In genomic region chr5:97528941-97529340, GRCh38 we compare ENCODE assay signal across 17 cellular contexts.
DNase-seq lines count a peak whose midpoint lies in the region; ATAC-seq and TF ChIP-seq lines count a peak whose summit lies in the region.
"Had no signal": no experiment of that assay in that cellular context is flagged by ENCODE, and none has a peak within 500 bp of the region (broad histone marks: within the 10 kb centered on the region; RNA-seq: fewer than 3 reads in every experiment).

No MANE protein-coding gene starts in this region.

- H4K20me1 ChIP-seq in SK-N-SH (ENCODE audit: insufficient read depth), result no peaks in the 10 kb centered on the region

- CTCF ChIA-PET in SK-N-SH (lab: Yijun Ruan, JAX), result no interaction called here

- no peak overlapping the region for H3K18ac ChIP-seq in trophoblast cell (ENCODE audit: low read length)

- WGBS in SK-N-SH (ENCODE audit: low lambda C conversion rate), result 15% methylated on average over 4 of the region's 4 CpGs
- WGBS in aorta, 2 donors, result 42 to 46% methylated on average over 4 of the region's 4 CpGs
- no CpG with 5 or more reads among the region's 4 CpGs for WGBS in trophoblast cell (ENCODE audit: extremely low coverage, insufficient coverage, insufficient read length)

- H4K8ac ChIP-seq in trophoblast cell (ENCODE audit: low read depth, low read length), result no peak overlapping the region

- TF ChIP-seq CTCF in AG09309 (IDR thresholded peaks at IDR 0.05; ENCODE audit: control insufficient read depth, insufficient read depth, low read depth, low read length, missing control alignments), result no peak
- no peak for TF ChIP-seq CTCF in HFFc6 (IDR thresholded peaks at IDR 0.05)
- no peak for TF ChIP-seq CTCF in SK-N-SH (IDR thresholded peaks at IDR 0.05)
- no peak for TF ChIP-seq CTCF in foreskin keratinocyte (conservative IDR thresholded peaks at IDR 0.05)

- H2BK120ac ChIP-seq in trophoblast cell (ENCODE audit: insufficient read depth, low read length, poor library complexity), result no peak overlapping the region

- no peak overlapping the region for H3K27ac Mint-ChIP-seq in HFFc6
- H3K27ac Mint-ChIP-seq: activated CD4-positive, alpha-beta memory T cell treated with anti-CD3 and anti-CD28 coated beads, Interleukin-2, amount 10 ng/mL, durations not matched to agents 7 days and 5 days; naive thymus-derived CD4-positive, alpha-beta T cell; stimulated activated naive CD8-positive, alpha-beta T cell treated with anti-CD3 and anti-CD28 coated beads, Interleukin-15, Interleukin-2, amounts not matched to agents 100 ng/mL and 50 ng/mL, for 24 hours had no signal

- H3F3A ChIP-seq in SK-N-SH (replicated peaks; ENCODE audit: insufficient read depth), result no peaks in the 10 kb centered on the region

- H3K36me3 ChIP-seq in SK-N-SH (replicated peaks in 1 of 2; ENCODE audit: control insufficient read depth in 1 of 2, insufficient read depth in 2 of 2, low read length in 1 of 2) (no peaks in the 10 kb centered on the region), aorta (ENCODE audit: control insufficient read depth in 1 of 2, insufficient read depth in 2 of 2, low read length in 1 of 2) (no peaks in the 10 kb centered on the region), trophoblast cell (ENCODE audit: control insufficient read depth in 1 of 2, insufficient read depth in 2 of 2, low read length in 2 of 2) (no peaks in the 10 kb centered on the region)

- no peak overlapping the region for H2AK5ac ChIP-seq in trophoblast cell (ENCODE audit: low read length)

- H3K4ac ChIP-seq in trophoblast cell (ENCODE audit: low read depth, low read length), result no peak overlapping the region

- H4K12ac ChIP-seq in trophoblast cell (ENCODE audit: low read depth, low read length), result no peak overlapping the region

- no peaks in the 10 kb centered on the region for H3K9me3 ChIP-seq in SK-N-SH
- no peaks in the 10 kb centered on the region for H3K9me3 ChIP-seq in aorta (ENCODE audit: control insufficient read depth, low read length)
- H3K9me3 ChIP-seq in trophoblast cell (ENCODE audit: insufficient read depth, low read depth, low read length), result no peaks in the 10 kb centered on the region

- TF ChIP-seq RAD21 in SK-N-SH (IDR thresholded peaks at IDR 0.05; ENCODE audit: low read length), result no peak

- H3K4me3 Mint-ChIP-seq in HFFc6, result no peak overlapping the region
- H3K4me3 Mint-ChIP-seq: activated CD4-positive, alpha-beta memory T cell treated with anti-CD3 and anti-CD28 coated beads, Interleukin-2, amount 10 ng/mL, durations not matched to agents 7 days and 5 days; naive thymus-derived CD4-positive, alpha-beta T cell; stimulated activated naive CD8-positive, alpha-beta T cell treated with anti-CD3 and anti-CD28 coated beads, Interleukin-15, Interleukin-2, amounts not matched to agents 100 ng/mL and 50 ng/mL, for 24 hours had no signal

- no peaks in the 10 kb centered on the region for H3K9me3 Mint-ChIP-seq in HFFc6
- H3K9me3 Mint-ChIP-seq: activated CD4-positive, alpha-beta memory T cell treated with anti-CD3 and anti-CD28 coated beads, Interleukin-2, amount 10 ng/mL, durations not matched to agents 7 days and 5 days; stimulated activated naive CD8-positive, alpha-beta T cell treated with anti-CD3 and anti-CD28 coated beads, Interleukin-15, Interleukin-2, amounts not matched to agents 100 ng/mL and 50 ng/mL, for 24 hours had no signal

- H3K27ac ChIP-seq in SK-N-SH (ENCODE audit: low read depth in 2 of 2, low read length in 1 of 2), result peak overlapping the region in 1 of 2 experiments; percentile 29; a peak in 1 of 4 replicates
- H3K27ac ChIP-seq in foreskin keratinocyte, result no peak overlapping the region
- no peak overlapping the region for H3K27ac ChIP-seq in aorta (ENCODE audit: low read depth in 1 of 2, low read length in 2 of 2)
- no peak overlapping the region for H3K27ac ChIP-seq in trophoblast cell (ENCODE audit: low read depth, low read length)
- H3K27ac ChIP-seq: C4-2B had no signal

- H3K79me2 ChIP-seq in SK-N-SH (ENCODE audit: insufficient read depth), result no peaks in the 10 kb centered on the region
- H3K79me2 ChIP-seq in trophoblast cell (ENCODE audit: control insufficient read depth, insufficient read depth, low read length, poor library complexity), result no peaks in the 10 kb centered on the region

- POLR2A ChIA-PET in SK-N-SH (lab: Yijun Ruan, JAX), result no interaction called here

- no peaks in the 10 kb centered on the region for H3K36me3 Mint-ChIP-seq in HFFc6 (ENCODE audit: low read depth)
- H3K36me3 Mint-ChIP-seq: naive thymus-derived CD4-positive, alpha-beta T cell had no signal

- no peak overlapping the region for H3K23ac ChIP-seq in trophoblast cell (ENCODE audit: low read length)

- TF ChIP-seq EP300 in SK-N-SH (IDR thresholded peaks at IDR 0.05; ENCODE audit: borderline replicate concordance in 1 of 2, low read depth in 1 of 2, low read length in 1 of 2), result no peak

- no peaks in the 10 kb centered on the region for H3K9me2 ChIP-seq in SK-N-SH

- H3K4me2 ChIP-seq in SK-N-SH (peak overlapping the region; percentile 58), trophoblast cell (ENCODE audit: low read length) (no peak overlapping the region)

- no peaks in the 10 kb centered on the region for H3K27me3 ChIP-seq in SK-N-SH (ENCODE audit: insufficient read depth)
- H3K27me3 ChIP-seq in foreskin keratinocyte, result no peaks in the 10 kb centered on the region
- no peaks in the 10 kb centered on the region for H3K27me3 ChIP-seq in aorta (ENCODE audit: control insufficient read depth in 1 of 2, insufficient read depth in 2 of 2, low read length in 1 of 2)
- no peaks in the 10 kb centered on the region for H3K27me3 ChIP-seq in trophoblast cell (ENCODE audit: insufficient read depth, low read length)

- no peak overlapping the region for H3K4me3 ChIP-seq in AG09309 (ENCODE audit: control insufficient read depth, low read depth, low read length)
- H3K4me3 ChIP-seq in SK-N-SH (ENCODE audit: low read depth in 2 of 2, low read length in 1 of 2), result no peak overlapping the region
- no peak overlapping the region for H3K4me3 ChIP-seq in aorta (ENCODE audit: low read length in 2 of 2)
- no peak overlapping the region for H3K4me3 ChIP-seq in trophoblast cell (ENCODE audit: low read depth, low read length)

- H2AFZ ChIP-seq in SK-N-SH (ENCODE audit: low read depth) (peak overlapping the region; percentile 16; the same call in 1 of the 2 replicates), trophoblast cell (ENCODE audit: insufficient read depth, low read length, poor library complexity) (no peak overlapping the region)

- DNase-seq in AG09309 (ENCODE audit: low read depth), result peak; percentile 58
- DNase-seq in HFFc6, result peak; percentile 13
- no peak for DNase-seq in SK-N-SH
- DNase-seq in foreskin keratinocyte, result peak; percentile 28 to 60
- DNase-seq in aorta, result no peak
- DNase-seq in putamen (ENCODE audit: low spot score), result no peak
- DNase-seq in trophoblast cell, result no peak
- DNase-seq: activated CD4-positive, alpha-beta memory T cell treated with anti-CD3 and anti-CD28 coated beads, Interleukin-2, amount 10 ng/mL, durations not matched to agents 7 days and 5 days; activated effector memory CD4-positive, alpha-beta T cell treated with anti-CD3 and anti-CD28 coated beads, Interleukin-2, amount 50 U/mL, for 16 hours; caudate nucleus; kidney glomerular epithelial cell; naive thymus-derived CD4-positive, alpha-beta T cell; NCI-H1092; NCI-H526 had no signal

- ATAC-seq in foreskin keratinocyte (peak; percentile 78), aorta (ENCODE audit: low FRiP score) (no peak), HG03159 (IDR thresholded peaks at IDR 0.05; ENCODE audit: unreplicated experiment) (no peak)
- ATAC-seq: naive thymus-derived CD4-positive, alpha-beta T cell had no signal

- H2BK12ac ChIP-seq in trophoblast cell (ENCODE audit: low read length), result no peak overlapping the region

- H3K4me1 ChIP-seq in SK-N-SH (ENCODE audit: control insufficient read depth in 1 of 2, insufficient read depth in 2 of 2, low read depth in 1 of 2, low read length in 1 of 2), result peaks cover 0 to 9% of the 10 kb centered on the region in 2 experiments; a peak in 2 of 4 replicates
- H3K4me1 ChIP-seq in foreskin keratinocyte, result peaks cover 9% of the 10 kb centered on the region
- H3K4me1 ChIP-seq in aorta (ENCODE audit: control insufficient read depth in 1 of 2, insufficient read depth in 2 of 2, low read length in 2 of 2), result no peaks in the 10 kb centered on the region
- no peaks in the 10 kb centered on the region for H3K4me1 ChIP-seq in trophoblast cell (ENCODE audit: control insufficient read depth in 1 of 2, insufficient read depth in 2 of 2, low read length in 2 of 2)

- no peaks in the 10 kb centered on the region; the same call in none of the 2 replicates for H3K27me3 Mint-ChIP-seq in HFFc6 (ENCODE audit: insufficient read depth)
- H3K27me3 Mint-ChIP-seq: activated CD4-positive, alpha-beta memory T cell treated with anti-CD3 and anti-CD28 coated beads, Interleukin-2, amount 10 ng/mL, durations not matched to agents 7 days and 5 days; stimulated activated naive CD8-positive, alpha-beta T cell treated with anti-CD3 and anti-CD28 coated beads, Interleukin-15, Interleukin-2, amounts not matched to agents 100 ng/mL and 50 ng/mL, for 24 hours had no signal

- no peak overlapping the region for H3K14ac ChIP-seq in trophoblast cell (ENCODE audit: low read length)

- peaks cover 27% of the 10 kb centered on the region for H3K4me1 Mint-ChIP-seq in HFFc6 (ENCODE audit: low read depth)
- H3K4me1 Mint-ChIP-seq: activated CD4-positive, alpha-beta memory T cell treated with anti-CD3 and anti-CD28 coated beads, Interleukin-2, amount 10 ng/mL, durations not matched to agents 7 days and 5 days had no signal

- H3K9ac ChIP-seq in SK-N-SH (no peak overlapping the region), trophoblast cell (ENCODE audit: low read length) (no peak overlapping the region)

- no peaks in the 10 kb centered on the region for H3K79me1 ChIP-seq in trophoblast cell (ENCODE audit: low read length)

- intact Hi-C loops in aorta (cut with DNase I), result no loop called here

- H2BK5ac ChIP-seq in trophoblast cell (ENCODE audit: low read depth, low read length, poor library complexity), result no peak overlapping the region

- H4K91ac ChIP-seq in trophoblast cell (ENCODE audit: low read depth, low read length), result no peak overlapping the region

TF ChIP-seq in SK-N-SH, 30 proteins besides CTCF, POLR2A, EP300 and RAD21:
- TF ChIP-seq TCF12 (IDR thresholded peaks at IDR 0.05) (peak; percentile 34; the same call in 1 of the 2 replicates), FOSL2 (IDR thresholded peaks at IDR 0.05; ENCODE audit: borderline replicate concordance, low read depth) (peak; percentile 43; the same call in 1 of the 2 replicates), RXRA (IDR thresholded peaks at IDR 0.05; ENCODE audit: borderline replicate concordance, low read depth) (no peak)

Comparison
In these comparisons a context has a peak if more than half of its experiments do, and no peak if none do; other contexts are left out.
1. DNase-seq: peak in AG09309 (single experiment), HFFc6 (single experiment) and foreskin keratinocyte (2 of 2); none in SK-N-SH (single experiment), aorta (0 of 2), putamen (single experiment) and trophoblast cell (0 of 2).